ENCODE assay signal across 13 cellular contexts in genomic region chr6:144294016-144294415, GRCh38. TPM values are rescaled to one million over a fixed set of nuclear protein-coding genes. Genes with fewer than 3 reads are reported as not detected.
A peak's percentile ranks its signal among the peaks of the same experiment; 100 is the strongest.
DNase-seq lines count a peak whose midpoint lies in the region; TF ChIP-seq lines count a peak whose summit lies in the region.
"Had no signal": no experiment of that assay in that cellular context is flagged by ENCODE, and none has a peak within 500 bp of the region (broad histone marks: within the 10 kb centered on the region; RNA-seq: fewer than 3 reads in every experiment).

No MANE protein-coding gene starts in this region.

- H3K27ac Mint-ChIP-seq in chondrocyte (ENCODE audit: unreplicated experiment) (peak overlapping the region; percentile 68), nephron progenitor cell (no peak overlapping the region)
- H3K27ac Mint-ChIP-seq: immature natural killer cell had no signal

- H4K8ac ChIP-seq in mesenchymal stem cell (ENCODE audit: low read length) = no peak overlapping the region

- no peak overlapping the region for H3K27ac ChIP-seq in mesenchymal stem cell (ENCODE audit: low read length, poor library complexity, severe bottlenecking)

- H3K36me3 ChIP-seq in mesenchymal stem cell (ENCODE audit: control insufficient read depth in 1 of 2, insufficient read depth in 2 of 2, low read depth in 1 of 2, low read length in 2 of 2) = peaks cover 10 to 33% of the 10 kb centered on the region in 2 experiments

- no peak overlapping the region for H2AK5ac ChIP-seq in mesenchymal stem cell (ENCODE audit: low read length, severe bottlenecking)

- no peaks in the 10 kb centered on the region for H3K27me3 ChIP-seq in mesenchymal stem cell (ENCODE audit: control insufficient read depth in 1 of 2, insufficient read depth in 1 of 2, low read length in 2 of 2)

- no peak overlapping the region for H2BK12ac ChIP-seq in mesenchymal stem cell (ENCODE audit: low read length in 2 of 2)

- H3K9me3 ChIP-seq in mesenchymal stem cell (ENCODE audit: control insufficient read depth, low read length) = peaks cover 6% of the 10 kb centered on the region

- peaks cover 4% of the 10 kb centered on the region for H3K4me1 ChIP-seq in mesenchymal stem cell (ENCODE audit: control insufficient read depth, insufficient read depth, low read depth, low read length)

- H3K36me3 Mint-ChIP-seq in chondrocyte (ENCODE audit: low read depth) = peaks cover 20% of the 10 kb centered on the region
- peaks cover 63% of the 10 kb centered on the region for H3K36me3 Mint-ChIP-seq in nephron progenitor cell (ENCODE audit: low read depth)

- no peak overlapping the region for H3K14ac ChIP-seq in mesenchymal stem cell (ENCODE audit: low read length in 2 of 2)

- no peak overlapping the region for H3K4me2 ChIP-seq in mesenchymal stem cell (ENCODE audit: low read length, poor library complexity, severe bottlenecking)

- no peak overlapping the region for H2BK120ac ChIP-seq in mesenchymal stem cell (ENCODE audit: low read depth, low read length)

- peak overlapping the region; percentile 51 for H3K9ac ChIP-seq in mesenchymal stem cell (ENCODE audit: low read length)

- no peak overlapping the region for H2BK15ac ChIP-seq in mesenchymal stem cell (ENCODE audit: low read depth, poor library complexity, severe bottlenecking)

- H3K18ac ChIP-seq in mesenchymal stem cell (ENCODE audit: low read depth in 1 of 2, low read length in 2 of 2) = no peak overlapping the region

- no peak for TF ChIP-seq CTCF in AG09319 (IDR thresholded peaks at IDR 0.05; ENCODE audit: low read depth, low read length)
- no peak for TF ChIP-seq CTCF in chondrocyte (IDR thresholded peaks at IDR 0.05)
- TF ChIP-seq CTCF in nephron progenitor cell (IDR thresholded peaks at IDR 0.05) = no peak

- H3K9me3 Mint-ChIP-seq in chondrocyte (ENCODE audit: low read depth) (no peaks in the 10 kb centered on the region), nephron progenitor cell (peaks cover 8% of the 10 kb centered on the region)
- H3K9me3 Mint-ChIP-seq: activated T-cell treated with anti-CD3 and anti-CD28 coated beads, Interleukin-2, amount 50 U/mL, for 4 hours had no signal

- H3K4me3 Mint-ChIP-seq in chondrocyte (ENCODE audit: unreplicated experiment) (no peak overlapping the region), nephron progenitor cell (no peak overlapping the region)
- H3K4me3 Mint-ChIP-seq: activated T-cell treated with anti-CD3 and anti-CD28 coated beads, Interleukin-2, amount 50 U/mL, for 4 hours; immature natural killer cell had no signal

- CTCF ChIA-PET in HEK293T (lab: Yijun Ruan, JAX) = interaction anchor here (1.1 kb wide), 1 partner anchor 103 kb away, joined by 3 read pairs; no protein-coding TSS in a partner anchor

- H3K27me3 Mint-ChIP-seq in chondrocyte (ENCODE audit: low read depth) (no peaks in the 10 kb centered on the region), nephron progenitor cell (ENCODE audit: low read depth, poor library complexity) (peaks cover 3% of the 10 kb centered on the region)

- intact Hi-C loops in posterior vena cava (cut with DNase I) = no loop called here

- H3K4me3 ChIP-seq in mesenchymal stem cell (ENCODE audit: insufficient read depth in 1 of 2, low read depth in 1 of 2, low read length in 2 of 2) = no peak overlapping the region

- POLR2A ChIA-PET in HEK293T (lab: Yijun Ruan, JAX) = no interaction called here

- H3K79me1 ChIP-seq in mesenchymal stem cell (replicated peaks; ENCODE audit: low read length, poor library complexity, severe bottlenecking) = peaks cover 18% of the 10 kb centered on the region

- H4K91ac ChIP-seq in mesenchymal stem cell (ENCODE audit: low read length) = no peak overlapping the region

- DNase-seq in AG09319 (ENCODE audit: extremely low read depth, low read depth) (peak; percentile 43), NCI-H226 (peak; percentile 82), chondrocyte (ENCODE audit: low spot score) (no peak), mesenchymal stem cell (peak; percentile 53), posterior vena cava (ENCODE audit: low spot score) (no peak), nephron progenitor cell (no peak), NCI-H2107 treated with DMSO at 0.1 percent for 48 hours (lab: John Stamatoyannopoulos, UW; ENCODE audit: unreplicated experiment) (no peak), HEK293T (ENCODE audit: extremely low spot score) (no peak)
- DNase-seq: activated CD4-positive, CD25-positive, alpha-beta regulatory T cell treated with anti-CD3 and anti-CD28 coated beads, Interleukin-2, amount 50 U/mL, for 72 hours; activated T-cell treated with anti-CD3 and anti-CD28 coated beads, Interleukin-2, amount 50 U/mL, for 4 hours; immature natural killer cell; NCI-H526; stimulated activated CD8-positive, alpha-beta memory T cell treated with anti-CD3 and anti-CD28 coated beads, Interleukin-4, amount 100 ng/mL, for 48 hours had no signal

- no peak overlapping the region for H2BK5ac ChIP-seq in mesenchymal stem cell (ENCODE audit: low read depth, low read length, poor library complexity, severe bottlenecking)

- H3K23ac ChIP-seq in mesenchymal stem cell (ENCODE audit: low read length in 2 of 2) = no peak overlapping the region

- peaks cover 66% of the 10 kb centered on the region for H3K4me1 Mint-ChIP-seq in chondrocyte (ENCODE audit: low read depth)
- peaks cover 7% of the 10 kb centered on the region for H3K4me1 Mint-ChIP-seq in nephron progenitor cell

- no peak overlapping the region for H2AFZ ChIP-seq in mesenchymal stem cell (ENCODE audit: low read depth, low read length)

- H3K4ac ChIP-seq in mesenchymal stem cell (ENCODE audit: low read depth in 1 of 2, low read length in 2 of 2) = no peak overlapping the region

TF ChIP-seq in HEK293T, 16 proteins besides CTCF, POLR2A, EP300 and RAD21:
- TF ChIP-seq LEF1 (IDR thresholded peaks at IDR 0.05; ENCODE audit: borderline replicate concordance) = no peak
- no peak for TF ChIP-seq L3MBTL2 (conservative IDR thresholded peaks at IDR 0.05)
- TF ChIP-seq ELF4 (IDR thresholded peaks at IDR 0.05) = no peak
- no peak for TF ChIP-seq SUZ12 (IDR thresholded peaks at IDR 0.05)
- TF ChIP-seq BHLHE40 (IDR thresholded peaks at IDR 0.05; ENCODE audit: borderline replicate concordance) = no peak
- no peak for TF ChIP-seq ZNF384 (IDR thresholded peaks at IDR 0.05)
- TF ChIP-seq FOXK2 (IDR thresholded peaks at IDR 0.05) = no peak
- TF ChIP-seq HDGF (IDR thresholded peaks at IDR 0.05; ENCODE audit: borderline replicate concordance) = no peak
- no peak for TF ChIP-seq CTBP1 (IDR thresholded peaks at IDR 0.05; ENCODE audit: borderline replicate concordance)

RNA-seq across cellular contexts. Expression of gene UTRN, which starts 8.9 kb away (rescaled TPM):
- total RNA-seq in chondrocyte = 124 to 133 TPM (median 125 TPM) in 3 replicates
- 14.5 TPM for polyA plus RNA-seq in mesenchymal stem cell (2013, experiment 1 of 2)
- polyA plus RNA-seq in mesenchymal stem cell (2013, experiment 2 of 2) = 12.9 TPM
- 100 to 1,000 TPM; 215 to 229 TPM for total RNA-seq in posterior vena cava

Comparison
In these comparisons a context has a peak if more than half of its experiments do, and no peak if none do; other contexts are left out.
1. DNase-seq: peak in AG09319 (single experiment), NCI-H226 (single experiment) and mesenchymal stem cell (single experiment); none in chondrocyte (single experiment), posterior vena cava (single experiment), nephron progenitor cell (single experiment), NCI-H2107 treated with DMSO at 0.1 percent for 48 hours (single experiment) and HEK293T (single experiment).